Comparison of ENCODE assay signal across 1 cellular context in the genomic region with DNA sequence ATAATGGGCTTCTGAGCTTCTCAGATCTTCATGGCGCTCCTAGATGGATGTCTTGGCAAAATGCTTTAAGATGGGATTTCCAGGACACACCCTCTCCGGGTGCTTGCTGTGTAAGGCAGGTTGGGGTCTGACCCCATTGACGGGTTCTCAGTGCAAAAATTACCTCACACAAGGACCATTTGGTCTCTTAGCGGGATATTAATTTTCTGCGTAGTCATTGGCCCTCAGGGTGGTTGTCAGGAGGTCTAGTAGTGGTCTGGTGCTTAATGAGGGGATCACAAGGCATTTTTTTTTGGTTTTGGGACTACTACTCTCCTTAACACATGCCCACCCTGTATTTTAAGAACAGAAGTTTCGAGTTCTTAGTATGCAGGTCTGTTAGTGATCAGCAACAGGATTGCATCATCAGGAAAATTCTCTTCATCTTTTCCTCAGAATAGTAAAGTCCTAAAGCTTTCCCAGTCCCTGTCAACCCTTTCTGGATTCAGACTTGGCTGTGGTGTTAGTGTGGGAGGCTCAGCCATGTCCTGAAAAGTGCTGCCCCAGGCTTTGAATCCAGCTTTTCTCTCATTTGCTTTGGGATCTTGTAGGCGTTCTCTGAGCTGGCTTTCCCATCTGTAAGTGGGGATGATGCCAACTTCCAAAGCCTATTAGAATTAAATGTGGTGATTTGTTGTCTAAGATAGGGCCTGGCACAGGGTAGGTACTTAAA.
TF ChIP-seq lines count a peak whose summit lies in the region.

No MANE protein-coding gene starts in this region.

TF ChIP-seq in GM23338, 12 proteins besides CTCF, POLR2A, EP300 and RAD21 (continued from another document):
- TF ChIP-seq, protein P1, sequence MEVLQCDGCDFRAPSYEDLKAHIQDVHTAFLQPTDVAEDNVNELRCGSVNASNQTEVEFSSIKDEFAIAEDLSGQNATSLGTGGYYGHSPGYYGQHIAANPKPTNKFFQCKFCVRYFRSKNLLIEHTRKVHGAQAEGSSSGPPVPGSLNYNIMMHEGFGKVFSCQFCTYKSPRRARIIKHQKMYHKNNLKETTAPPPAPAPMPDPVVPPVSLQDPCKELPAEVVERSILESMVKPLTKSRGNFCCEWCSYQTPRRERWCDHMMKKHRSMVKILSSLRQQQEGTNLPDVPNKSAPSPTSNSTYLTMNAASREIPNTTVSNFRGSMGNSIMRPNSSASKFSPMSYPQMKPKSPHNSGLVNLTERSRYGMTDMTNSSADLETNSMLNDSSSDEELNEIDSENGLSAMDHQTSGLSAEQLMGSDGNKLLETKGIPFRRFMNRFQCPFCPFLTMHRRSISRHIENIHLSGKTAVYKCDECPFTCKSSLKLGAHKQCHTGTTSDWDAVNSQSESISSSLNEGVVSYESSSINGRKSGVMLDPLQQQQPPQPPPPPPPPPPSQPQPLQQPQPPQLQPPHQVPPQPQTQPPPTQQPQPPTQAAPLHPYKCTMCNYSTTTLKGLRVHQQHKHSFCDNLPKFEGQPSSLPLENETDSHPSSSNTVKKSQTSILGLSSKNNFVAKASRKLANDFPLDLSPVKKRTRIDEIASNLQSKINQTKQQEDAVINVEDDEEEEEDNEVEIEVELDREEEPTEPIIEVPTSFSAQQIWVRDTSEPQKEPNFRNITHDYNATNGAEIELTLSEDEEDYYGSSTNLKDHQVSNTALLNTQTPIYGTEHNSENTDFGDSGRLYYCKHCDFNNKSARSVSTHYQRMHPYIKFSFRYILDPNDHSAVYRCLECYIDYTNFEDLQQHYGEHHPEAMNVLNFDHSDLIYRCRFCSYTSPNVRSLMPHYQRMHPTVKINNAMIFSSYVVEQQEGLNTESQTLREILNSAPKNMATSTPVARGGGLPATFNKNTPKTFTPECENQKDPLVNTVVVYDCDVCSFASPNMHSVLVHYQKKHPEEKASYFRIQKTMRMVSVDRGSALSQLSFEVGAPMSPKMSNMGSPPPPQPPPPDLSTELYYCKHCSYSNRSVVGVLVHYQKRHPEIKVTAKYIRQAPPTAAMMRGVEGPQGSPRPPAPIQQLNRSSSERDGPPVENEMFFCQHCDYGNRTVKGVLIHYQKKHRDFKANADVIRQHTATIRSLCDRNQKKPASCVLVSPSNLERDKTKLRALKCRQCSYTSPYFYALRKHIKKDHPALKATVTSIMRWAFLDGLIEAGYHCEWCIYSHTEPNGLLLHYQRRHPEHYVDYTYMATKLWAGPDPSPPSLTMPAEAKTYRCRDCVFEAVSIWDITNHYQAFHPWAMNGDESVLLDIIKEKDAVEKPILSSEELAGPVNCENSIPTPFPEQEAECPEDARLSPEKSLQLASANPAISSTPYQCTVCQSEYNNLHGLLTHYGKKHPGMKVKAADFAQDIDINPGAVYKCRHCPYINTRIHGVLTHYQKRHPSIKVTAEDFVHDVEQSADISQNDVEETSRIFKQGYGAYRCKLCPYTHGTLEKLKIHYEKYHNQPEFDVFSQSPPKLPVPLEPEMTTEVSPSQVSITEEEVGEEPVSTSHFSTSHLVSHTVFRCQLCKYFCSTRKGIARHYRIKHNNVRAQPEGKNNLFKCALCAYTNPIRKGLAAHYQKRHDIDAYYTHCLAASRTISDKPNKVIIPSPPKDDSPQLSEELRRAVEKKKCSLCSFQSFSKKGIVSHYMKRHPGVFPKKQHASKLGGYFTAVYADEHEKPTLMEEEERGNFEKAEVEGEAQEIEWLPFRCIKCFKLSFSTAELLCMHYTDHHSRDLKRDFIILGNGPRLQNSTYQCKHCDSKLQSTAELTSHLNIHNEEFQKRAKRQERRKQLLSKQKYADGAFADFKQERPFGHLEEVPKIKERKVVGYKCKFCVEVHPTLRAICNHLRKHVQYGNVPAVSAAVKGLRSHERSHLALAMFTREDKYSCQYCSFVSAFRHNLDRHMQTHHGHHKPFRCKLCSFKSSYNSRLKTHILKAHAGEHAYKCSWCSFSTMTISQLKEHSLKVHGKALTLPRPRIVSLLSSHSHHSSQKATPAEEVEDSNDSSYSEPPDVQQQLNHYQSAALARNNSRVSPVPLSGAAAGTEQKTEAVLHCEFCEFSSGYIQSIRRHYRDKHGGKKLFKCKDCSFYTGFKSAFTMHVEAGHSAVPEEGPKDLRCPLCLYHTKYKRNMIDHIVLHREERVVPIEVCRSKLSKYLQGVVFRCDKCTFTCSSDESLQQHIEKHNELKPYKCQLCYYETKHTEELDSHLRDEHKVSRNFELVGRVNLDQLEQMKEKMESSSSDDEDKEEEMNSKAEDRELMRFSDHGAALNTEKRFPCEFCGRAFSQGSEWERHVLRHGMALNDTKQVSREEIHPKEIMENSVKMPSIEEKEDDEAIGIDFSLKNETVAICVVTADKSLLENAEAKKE (CRISPR knock-in tag; IDR thresholded peaks at IDR 0.05): no peak
